8 cellular contexts compared by ENCODE assay signal in genomic region chr10:27240891-27241639, GRCh38. TPM values are rescaled to one million over a fixed set of nuclear protein-coding genes. Genes with fewer than 3 reads are reported as not detected.
DNase-seq lines count a peak whose midpoint lies in the region; TF ChIP-seq lines count a peak whose summit lies in the region.

No MANE protein-coding gene starts in this region.

- no peaks in the 10 kb centered on the region for H3K9me3 Mint-ChIP-seq in HFFc6
- no peaks in the 10 kb centered on the region for H3K9me3 Mint-ChIP-seq in activated naive CD8-positive, alpha-beta T cell (ENCODE audit: low read depth)

- no peak for TF ChIP-seq CTCF in HFFc6 (IDR thresholded peaks at IDR 0.05)
- no peak for TF ChIP-seq CTCF in NB4 (IDR thresholded peaks at IDR 0.05; ENCODE audit: low read depth, low read length)
- TF ChIP-seq CTCF in cardiac muscle cell (IDR thresholded peaks at IDR 0.05; ENCODE audit: low read depth, low read length) = no peak
- TF ChIP-seq CTCF in parathyroid adenoma (IDR thresholded peaks at IDR 0.05) = no peak

- TF ChIP-seq POLR2A in NB4 (IDR thresholded peaks at IDR 0.05; ENCODE audit: extremely low read depth, insufficient read length) = no peak

- peaks cover 2% of the 10 kb centered on the region for H3K27me3 Mint-ChIP-seq in HFFc6 (ENCODE audit: insufficient read depth)
- H3K27me3 Mint-ChIP-seq in activated naive CD8-positive, alpha-beta T cell = no peaks in the 10 kb centered on the region

- H3K4me1 ChIP-seq in cardiac muscle cell (ENCODE audit: low read depth) (peaks cover 4% of the 10 kb centered on the region), parathyroid adenoma (peaks cover 6% of the 10 kb centered on the region)

- H3K36me3 ChIP-seq in cardiac muscle cell (no peaks in the 10 kb centered on the region), parathyroid adenoma (ENCODE audit: control insufficient read depth, insufficient read depth, low read length) (no peaks in the 10 kb centered on the region)

- H3K4me3 ChIP-seq in NB4 (ENCODE audit: low read depth, low read length) (peak overlapping the region; percentile 76), cardiac muscle cell (peak overlapping the region; percentile 55), parathyroid adenoma (ENCODE audit: low read depth, low read length) (peak overlapping the region; percentile 93)

- H3K4me2 ChIP-seq in parathyroid adenoma (ENCODE audit: low read length) = peak overlapping the region; percentile 85

- H3K36me3 Mint-ChIP-seq in HFFc6 (ENCODE audit: low read depth) = peaks cover 4% of the 10 kb centered on the region; the same call in 1 of the 2 replicates
- no peaks in the 10 kb centered on the region for H3K36me3 Mint-ChIP-seq in activated naive CD8-positive, alpha-beta T cell

- DNase-seq in activated CD8-positive, alpha-beta memory T cell treated with anti-CD3 and anti-CD28 coated beads for 24 hours = peak; percentile 78
- no peak for DNase-seq in activated CD8-positive, alpha-beta memory T cell treated with anti-CD3 and anti-CD28 coated beads, Interleukin-2, amount 50 U/mL, for 4 hours
- DNase-seq in HFFc6 (no peak), NB4 (ENCODE audit: low read depth) (peak; percentile 70), cardiac muscle cell (ENCODE audit: low read depth in 1 of 2, low spot score in 1 of 2) (peak in 1 of 2 donors; percentile 17), kidney glomerular epithelial cell (lab: John Stamatoyannopoulos, UW) (no peak)

- H3K4me1 Mint-ChIP-seq in HFFc6 (ENCODE audit: low read depth) = peaks cover 39% of the 10 kb centered on the region
- H3K4me1 Mint-ChIP-seq in activated naive CD8-positive, alpha-beta T cell (ENCODE audit: low read depth) = peaks cover 33% of the 10 kb centered on the region

- peaks cover 5% of the 10 kb centered on the region for H3K79me2 ChIP-seq in parathyroid adenoma

- H2AFZ ChIP-seq in parathyroid adenoma = peak overlapping the region; percentile 90

- H3K27me3 ChIP-seq in cardiac muscle cell = no peaks in the 10 kb centered on the region
- H3K27me3 ChIP-seq in parathyroid adenoma (ENCODE audit: control insufficient read depth, insufficient read depth, low read length) = no peaks in the 10 kb centered on the region

- H3K9ac ChIP-seq in parathyroid adenoma = peak overlapping the region; percentile 64

- peak overlapping the region; percentile 99 for H3K27ac Mint-ChIP-seq in HFFc6
- H3K27ac Mint-ChIP-seq in activated naive CD8-positive, alpha-beta T cell = peak overlapping the region; percentile 98

- peak overlapping the region; percentile 99 for H3K4me3 Mint-ChIP-seq in HFFc6
- H3K4me3 Mint-ChIP-seq in activated naive CD8-positive, alpha-beta T cell = peak overlapping the region; percentile 98

- H3K9me3 ChIP-seq in cardiac muscle cell (ENCODE audit: low read depth) (no peaks in the 10 kb centered on the region), parathyroid adenoma (ENCODE audit: control insufficient read depth, low read length) (no peaks in the 10 kb centered on the region)

- H3K27ac ChIP-seq in cardiac muscle cell = peak overlapping the region; percentile 93
- H3K27ac ChIP-seq in parathyroid adenoma = peak overlapping the region; percentile 98

RNA-seq across cellular contexts. Expression of gene ACBD5, which starts 0.5 kb away (rescaled TPM):
- 10 to 100 TPM; 19.8 to 26.2 (median 23.0) TPM for total RNA-seq in HFFc6 (2021; fragmentation: NEBNext Ultra II Directional; extraction: Animal tissue kit (Norgen Biotek cat#: 25700))
- 18.8 and 27.0 TPM in 2 replicates for total RNA-seq in cardiac muscle cell
- polyA plus RNA-seq in cardiac muscle cell = 17.8 and 26.1 TPM in 2 replicates

Comparison
In these comparisons a context has a peak if more than half of its experiments do, and no peak if none do; other contexts are left out.
1. DNase-seq: peak in activated CD8-positive, alpha-beta memory T cell treated with anti-CD3 and anti-CD28 coated beads for 24 hours (single experiment) and NB4 (single experiment); none in activated CD8-positive, alpha-beta memory T cell treated with anti-CD3 and anti-CD28 coated beads, Interleukin-2, amount 50 U/mL, for 4 hours (single experiment), HFFc6 (single experiment) and kidney glomerular epithelial cell (single experiment).
2. Peak in every context shown above with its lines, with median percentiles within 50 percentile points of each other: H3K4me3 ChIP-seq.